In the genomic region with DNA sequence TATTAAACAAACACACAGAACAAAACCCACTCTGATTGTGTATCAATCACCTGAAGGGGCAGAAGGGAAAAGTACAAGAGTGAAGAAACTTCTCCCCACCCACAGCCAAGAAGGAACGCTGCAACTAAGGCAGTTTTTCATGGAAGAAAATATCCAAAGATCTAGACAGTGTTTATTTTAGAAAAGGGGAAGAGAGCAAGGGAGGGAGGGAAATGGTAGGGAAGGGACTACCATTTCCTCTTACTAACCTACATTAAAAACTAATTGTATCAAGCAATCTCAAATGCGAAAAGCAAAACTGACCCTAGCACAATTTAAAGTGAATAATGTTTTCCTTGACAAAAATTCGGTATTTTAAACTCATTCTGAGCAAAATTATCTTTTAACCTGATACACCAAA, we compare ENCODE assay signal across 12 cellular contexts. TPM values are rescaled to one million over a fixed set of nuclear protein-coding genes. Genes with fewer than 3 reads are reported as not detected.
A peak's percentile ranks its signal among the peaks of the same experiment; 100 is the strongest.
DNase-seq lines count a peak whose midpoint lies in the region; ATAC-seq and TF ChIP-seq lines count a peak whose summit lies in the region.
"Had no signal": no experiment of that assay in that cellular context is flagged by ENCODE, and none has a peak within 500 bp of the region (broad histone marks: within the 10 kb centered on the region; RNA-seq: fewer than 3 reads in every experiment).

No MANE protein-coding gene starts in this region.

- no peaks in the 10 kb centered on the region for H3K9me3 Mint-ChIP-seq in activated naive CD4-positive, alpha-beta T cell treated with anti-CD3 and anti-CD28 coated beads for 36 hours
- H3K9me3 Mint-ChIP-seq in activated naive CD4-positive, alpha-beta T cell treated with anti-CD3 and anti-CD28 coated beads, Interleukin-2, amount 10 ng/mL, durations not matched to agents 7 days and 5 days = no peaks in the 10 kb centered on the region
- no peaks in the 10 kb centered on the region for H3K9me3 Mint-ChIP-seq in stimulated activated naive CD8-positive, alpha-beta T cell treated with anti-CD3 and anti-CD28 coated beads, Interleukin-15, amount 100 ng/mL, for 72 hours

- no peaks in the 10 kb centered on the region for H3K36me3 Mint-ChIP-seq in activated naive CD4-positive, alpha-beta T cell treated with anti-CD3 and anti-CD28 coated beads for 36 hours (ENCODE audit: low read depth)
- H3K36me3 Mint-ChIP-seq in activated naive CD4-positive, alpha-beta T cell treated with anti-CD3 and anti-CD28 coated beads, Interleukin-2, amount 10 ng/mL, durations not matched to agents 7 days and 5 days = peaks cover 6% of the 10 kb centered on the region

- H3K9ac ChIP-seq in iPS-20b (ENCODE audit: low read depth, low read length) = no peak overlapping the region

- no peaks in the 10 kb centered on the region for H3K9me3 ChIP-seq in iPS-20b (ENCODE audit: insufficient read depth, low read depth, low read length)

- intact Hi-C loops in activated naive CD4-positive, alpha-beta T cell treated with anti-CD3 and anti-CD28 coated beads for 36 hours (cut with micrococcal nuclease) = loop anchor here (5.0 kb wide), 2 partner anchors 514 to 766 kb away; partner anchors contain the start of gene SAMSN1

- peaks cover 23% of the 10 kb centered on the region for H3K27me3 ChIP-seq in iPS-20b (ENCODE audit: insufficient read depth, low read length)

- no peak for ATAC-seq in stimulated activated naive CD8-positive, alpha-beta T cell treated with anti-CD3 and anti-CD28 coated beads, Interleukin-15, amount 100 ng/mL, for 72 hours

- H3K36me3 ChIP-seq in iPS-20b (ENCODE audit: insufficient read depth, low read depth, low read length) = no peaks in the 10 kb centered on the region

- H3K4me1 ChIP-seq in iPS-20b (ENCODE audit: insufficient read depth, low read length) = peaks cover 48% of the 10 kb centered on the region

- peak overlapping the region; percentile 21; the same call in 1 of the 2 replicates for H3K4me3 ChIP-seq in WI38 (ENCODE audit: low read depth, low read length)
- 0 out of 2 replicates have a peak overlapping the region, but pooled peaks have one; percentile 2 for H3K4me3 ChIP-seq in iPS-20b (ENCODE audit: low read length)

- no peaks in the 10 kb centered on the region for H3K27me3 Mint-ChIP-seq in activated naive CD4-positive, alpha-beta T cell treated with anti-CD3 and anti-CD28 coated beads for 36 hours (ENCODE audit: low read depth)
- no peaks in the 10 kb centered on the region for H3K27me3 Mint-ChIP-seq in activated naive CD4-positive, alpha-beta T cell treated with anti-CD3 and anti-CD28 coated beads, Interleukin-2, amount 10 ng/mL, durations not matched to agents 7 days and 5 days
- no peaks in the 10 kb centered on the region for H3K27me3 Mint-ChIP-seq in stimulated activated naive CD8-positive, alpha-beta T cell treated with anti-CD3 and anti-CD28 coated beads, Interleukin-15, amount 100 ng/mL, for 72 hours

- peak overlapping the region; percentile 93 for H3K27ac Mint-ChIP-seq in activated naive CD4-positive, alpha-beta T cell treated with anti-CD3 and anti-CD28 coated beads for 36 hours
- H3K27ac Mint-ChIP-seq in activated naive CD4-positive, alpha-beta T cell treated with anti-CD3 and anti-CD28 coated beads, Interleukin-2, amount 10 ng/mL, durations not matched to agents 7 days and 5 days = no peak overlapping the region
- peak overlapping the region in 1 of 2 donors; percentile 2 for H3K27ac Mint-ChIP-seq in stimulated activated naive CD8-positive, alpha-beta T cell treated with anti-CD3 and anti-CD28 coated beads, Interleukin-15, amount 100 ng/mL, for 72 hours

- H3K27ac ChIP-seq in iPS-20b (ENCODE audit: low read length) = no peak overlapping the region
- H3K27ac ChIP-seq: C4-2B had no signal

- H3K4me3 Mint-ChIP-seq in activated naive CD4-positive, alpha-beta T cell treated with anti-CD3 and anti-CD28 coated beads for 36 hours = peak overlapping the region; percentile 83
- H3K4me3 Mint-ChIP-seq in activated naive CD4-positive, alpha-beta T cell treated with anti-CD3 and anti-CD28 coated beads, Interleukin-2, amount 10 ng/mL, durations not matched to agents 7 days and 5 days = no peak overlapping the region
- H3K4me3 Mint-ChIP-seq in stimulated activated naive CD8-positive, alpha-beta T cell treated with anti-CD3 and anti-CD28 coated beads, Interleukin-15, amount 100 ng/mL, for 72 hours = peak overlapping the region; percentile 85 to 91

- CTCF ChIA-PET in activated naive CD4-positive, alpha-beta T cell treated with anti-CD3 and anti-CD28 coated beads for 36 hours (lab: Charles Lee) = interaction anchor here (1.1 to 1.6 kb wide), 2 partner anchors 10 to 197 kb away, joined by 3 to 4 read pairs; no protein-coding TSS in a partner anchor
- CTCF ChIA-PET in activated naive CD4-positive, alpha-beta T cell treated with anti-CD3 and anti-CD28 coated beads, Interleukin-2, amount 10 ng/mL, durations not matched to agents 7 days and 5 days (lab: Charles Lee) = no interaction called here

- TF ChIP-seq CTCF in WI38 (IDR thresholded peaks at IDR 0.05; ENCODE audit: low read depth, low read length) = no peak

- peaks cover 58% of the 10 kb centered on the region for H3K4me1 Mint-ChIP-seq in activated naive CD4-positive, alpha-beta T cell treated with anti-CD3 and anti-CD28 coated beads for 36 hours (ENCODE audit: low read depth)
- H3K4me1 Mint-ChIP-seq in activated naive CD4-positive, alpha-beta T cell treated with anti-CD3 and anti-CD28 coated beads, Interleukin-2, amount 10 ng/mL, durations not matched to agents 7 days and 5 days = peaks cover 73% of the 10 kb centered on the region
- peaks cover 64% of the 10 kb centered on the region for H3K4me1 Mint-ChIP-seq in stimulated activated naive CD8-positive, alpha-beta T cell treated with anti-CD3 and anti-CD28 coated beads, Interleukin-15, amount 100 ng/mL, for 72 hours

- DNase-seq in activated naive CD4-positive, alpha-beta T cell treated with anti-CD3 and anti-CD28 coated beads for 36 hours = no peak
- no peak for DNase-seq in activated naive CD4-positive, alpha-beta T cell treated with anti-CD3 and anti-CD28 coated beads, Interleukin-2, amount 10 ng/mL, durations not matched to agents 7 days and 5 days
- DNase-seq in stimulated activated naive CD8-positive, alpha-beta T cell treated with anti-CD3 and anti-CD28 coated beads, Interleukin-15, amount 100 ng/mL, for 72 hours = no peak
- no peak for DNase-seq in NCI-H526 treated with DMSO at 0.1 percent for 48 hours (lab: John Stamatoyannopoulos, UW)
- DNase-seq in AG08396 (ENCODE audit: low spot score) = no peak
- no peak for DNase-seq in HPDE6-E6E7 (ENCODE audit: extremely low spot score)
- DNase-seq: activated CD4-positive, CD25-positive, alpha-beta regulatory T cell treated with anti-CD3 and anti-CD28 coated beads, Interleukin-2, amount 50 U/mL, for 72 hours; hypothalamus; occipital lobe had no signal

RNA-seq across cellular contexts. Expression of gene NRIP1, which starts 3.5 kb away (rescaled TPM):
- 1 to 10 TPM; 6.1 to 6.5 TPM for total RNA-seq in activated naive CD4-positive, alpha-beta T cell treated with anti-CD3 and anti-CD28 coated beads for 36 hours
